Comparison of ENCODE assay signal across 19 cellular contexts in the genomic region with DNA sequence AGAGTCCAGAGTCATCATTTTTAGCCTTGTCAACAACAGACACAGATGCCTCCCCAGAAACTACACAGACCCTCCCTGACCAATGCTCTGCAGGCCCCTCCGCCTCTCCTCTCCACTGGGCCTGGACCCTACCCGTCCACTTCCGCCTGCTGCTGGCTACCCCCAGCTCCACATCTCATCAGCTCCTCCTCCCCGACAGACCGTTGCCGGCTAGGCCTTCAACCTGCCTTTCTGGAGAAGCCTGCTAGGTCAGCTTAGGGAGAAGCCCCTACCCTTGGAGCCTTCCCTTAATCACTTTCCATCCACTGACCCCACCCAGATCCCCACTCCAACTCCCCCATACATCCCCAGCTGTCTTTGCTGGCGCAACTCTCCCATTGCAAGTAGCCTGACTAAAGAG. TPM values are rescaled to one million over a fixed set of nuclear protein-coding genes. Genes with fewer than 3 reads are reported as not detected.
A peak's percentile ranks its signal among the peaks of the same experiment; 100 is the strongest.
DNase-seq lines count a peak whose midpoint lies in the region; ATAC-seq, FAIRE-seq and TF ChIP-seq lines count a peak whose summit lies in the region.
"Had no signal": no experiment of that assay in that cellular context is flagged by ENCODE, and none has a peak within 500 bp of the region (broad histone marks: within the 10 kb centered on the region; RNA-seq: fewer than 3 reads in every experiment).

No MANE protein-coding gene starts in this region.

- WGBS in HepG2 (ENCODE audit: low lambda C conversion rate): 85% methylated on average over 7 of the region's 7 CpGs
- 60% methylated on average over 6 of the region's 7 CpGs for WGBS in right lobe of liver (ENCODE audit: insufficient coverage, low coverage, low lambda C conversion rate, missing lambda C conversion rate)
- WGBS in aorta, 2 donors: 45 to 48% methylated on average over 7 of the region's 7 CpGs

- no peak overlapping the region for H3K9ac ChIP-seq in HepG2 (ENCODE audit: insufficient read depth, low read depth, low read length)

- CTCF ChIA-PET in HepG2 (lab: Yijun Ruan, JAX; ENCODE audit: low intra/inter-chr PET ratio, low total read pairs): no interaction called here
- CTCF ChIA-PET in naive thymus-derived CD4-positive, alpha-beta T cell (lab: Charles Lee): no interaction called here

- H3K4me1 Mint-ChIP-seq in activated naive CD8-positive, alpha-beta T cell treated with anti-CD3 and anti-CD28 coated beads, Interleukin-2, amount 50 U/mL, for 24 hours: peaks cover 9% of the 10 kb centered on the region
- peaks cover 8 to 33% (median 24%) of the 10 kb centered on the region in 7 donors for H3K4me1 Mint-ChIP-seq in naive thymus-derived CD4-positive, alpha-beta T cell

- H3K9me3 ChIP-seq in HepG2 (ENCODE audit: low read length) (no peaks in the 10 kb centered on the region), right lobe of liver (no peaks in the 10 kb centered on the region), aorta (ENCODE audit: control insufficient read depth, low read length) (no peaks in the 10 kb centered on the region)
- no peaks in the 10 kb centered on the region for H3K9me3 ChIP-seq in naive thymus-derived CD4-positive, alpha-beta T cell (ENCODE audit: control insufficient read depth in 2 of 3, low read length in 3 of 3)
- H3K9me3 ChIP-seq: mucosa of descending colon, Peyer's patch, psoas muscle had no signal

- no TSS peak for BruUV-seq in HepG2 (replicated peaks; lab: Mats Ljungman, UMichigan)

- TF ChIP-seq RAD21 in HepG2 (CRISPR knock-in tag; IDR thresholded peaks at IDR 0.05): no peak

- TF ChIP-seq EP300 in HepG2 (IDR thresholded peaks at IDR 0.05; ENCODE audit: low read depth in 2 of 2, low read length in 2 of 2): no peak
- TF ChIP-seq EP300 in HepG2 (CRISPR knock-in tag; IDR thresholded peaks at IDR 0.05; ENCODE audit: borderline replicate concordance): no peak

- H3K79me2 ChIP-seq in HepG2 (ENCODE audit: insufficient read depth, low read length): no peaks in the 10 kb centered on the region

- no peak overlapping the region for H3K4me2 ChIP-seq in HepG2 (ENCODE audit: low read depth, low read length)

- no peak overlapping the region for H3K27ac Mint-ChIP-seq in activated naive CD8-positive, alpha-beta T cell treated with anti-CD3 and anti-CD28 coated beads, Interleukin-2, amount 50 U/mL, for 24 hours
- peak overlapping the region in 3 of 9 donors; percentile 24 to 37 (median 34) for H3K27ac Mint-ChIP-seq in naive thymus-derived CD4-positive, alpha-beta T cell
- H3K27ac Mint-ChIP-seq: activated B cell treated with CpG ODN at 0.5 μM for 24 hours had no signal

- H3K9me3 Mint-ChIP-seq in activated naive CD8-positive, alpha-beta T cell treated with anti-CD3 and anti-CD28 coated beads, Interleukin-2, amount 50 U/mL, for 24 hours: no peaks in the 10 kb centered on the region
- peaks cover 0 to 2% (median 0%) of the 10 kb centered on the region in 11 donors for H3K9me3 Mint-ChIP-seq in naive thymus-derived CD4-positive, alpha-beta T cell
- H3K9me3 Mint-ChIP-seq: activated B cell treated with CpG ODN at 0.5 μM for 24 hours had no signal

- FAIRE-seq in HepG2 (lab: Jason Lieb, UNC): no peak
- FAIRE-seq: colon had no signal

- DNase-seq in HepG2 (ENCODE audit: low spot score): no peak
- no peak for DNase-seq in right lobe of liver
- no peak for DNase-seq in activated naive CD8-positive, alpha-beta T cell treated with anti-CD3 and anti-CD28 coated beads, Interleukin-2, amount 50 U/mL, for 24 hours
- no peak for DNase-seq in naive thymus-derived CD4-positive, alpha-beta T cell
- peak in 1 of 2 donors; percentile 51 for DNase-seq in aorta
- no peak for DNase-seq in germinal center (ENCODE audit: low spot score)
- DNase-seq in NCI-H1105 treated with DMSO at 0.1 percent for 48 hours (lab: John Stamatoyannopoulos, UW): no peak
- DNase-seq: activated B cell treated with CpG ODN at 0.5 μM for 24 hours; activated CD8-positive, alpha-beta memory T cell treated with anti-CD3 and anti-CD28 coated beads, Interleukin-2, amount 50 U/mL, for 48 hours; DMS 273 treated with DMSO at 0.1 percent for 48 hours; HCEC 1CT; kidney glomerular epithelial cell; mucosa of descending colon; NCI-H774; Peyer's patch; psoas muscle had no signal

- ATAC-seq in HepG2 (no peak), right lobe of liver (no peak), aorta (ENCODE audit: low FRiP score) (peak; percentile 20), HG02610 (IDR thresholded peaks at IDR 0.05; ENCODE audit: unreplicated experiment) (no peak)
- ATAC-seq in activated naive CD8-positive, alpha-beta T cell treated with anti-CD3 and anti-CD28 coated beads, Interleukin-2, amount 50 U/mL, for 24 hours: no peak
- no peak for ATAC-seq in naive thymus-derived CD4-positive, alpha-beta T cell

- H3K36me3 Mint-ChIP-seq in activated naive CD8-positive, alpha-beta T cell treated with anti-CD3 and anti-CD28 coated beads, Interleukin-2, amount 50 U/mL, for 24 hours (ENCODE audit: low read depth): no peaks in the 10 kb centered on the region
- peaks cover 0 to 9% (median 0%) of the 10 kb centered on the region in 5 donors for H3K36me3 Mint-ChIP-seq in naive thymus-derived CD4-positive, alpha-beta T cell

- TF ChIP-seq POLR2A in HepG2 (IDR thresholded peaks at IDR 0.05; ENCODE audit: insufficient read depth in 1 of 2, low read depth in 2 of 2, low read length in 2 of 2) (no peak), right lobe of liver (IDR thresholded peaks at IDR 0.05) (no peak)

- H4K20me1 ChIP-seq in HepG2 (ENCODE audit: insufficient read depth, low read length): no peaks in the 10 kb centered on the region

- H2AFZ ChIP-seq in HepG2 (ENCODE audit: low read length): no peak overlapping the region

- TF ChIP-seq CTCF in HepG2 (CRISPR knock-in tag; IDR thresholded peaks at IDR 0.05) (no peak), right lobe of liver (IDR thresholded peaks at IDR 0.05) (no peak)

- H3K4me3 ChIP-seq in HepG2 (replicated peaks in 1 of 3; ENCODE audit: insufficient read depth in 1 of 3, low read depth in 2 of 3, low read length in 3 of 3) (no peak overlapping the region), right lobe of liver (no peak overlapping the region), aorta (ENCODE audit: low read length in 2 of 2) (no peak overlapping the region)
- H3K4me3 ChIP-seq in naive thymus-derived CD4-positive, alpha-beta T cell (ENCODE audit: low read length): no peak overlapping the region
- H3K4me3 ChIP-seq: mucosa of descending colon had no signal

- H3K4me1 ChIP-seq in HepG2 (ENCODE audit: insufficient read depth, low read length) (peaks cover 28% of the 10 kb centered on the region), right lobe of liver (peaks cover 0 to 7% (median 0%) of the 10 kb centered on the region in 4 donors), aorta (ENCODE audit: control insufficient read depth in 1 of 2, insufficient read depth in 2 of 2, low read length in 2 of 2) (no peaks in the 10 kb centered on the region)
- H3K4me1 ChIP-seq in naive thymus-derived CD4-positive, alpha-beta T cell (ENCODE audit: control insufficient read depth in 2 of 2, insufficient read depth in 2 of 2, low read length in 2 of 2): peaks cover 5 to 15% of the 10 kb centered on the region in 2 donors

- peaks cover 25% of the 10 kb centered on the region for H3K27me3 Mint-ChIP-seq in activated naive CD8-positive, alpha-beta T cell treated with anti-CD3 and anti-CD28 coated beads, Interleukin-2, amount 50 U/mL, for 24 hours
- H3K27me3 Mint-ChIP-seq in naive thymus-derived CD4-positive, alpha-beta T cell: peaks cover 0 to 44% (median 6%) of the 10 kb centered on the region in 5 donors

- in situ Hi-C loops in HepG2 (cut with HindIII; ENCODE audit: extremely low pct_ligation_motif_present, low pct_unique_long_range_greater_than_20kb): no loop called here

- peaks cover 0 to 6% of the 10 kb centered on the region in 2 experiments; a peak in 2 of 5 replicates for H3K27me3 ChIP-seq in HepG2 (ENCODE audit: control insufficient read depth in 1 of 2, insufficient read depth in 2 of 2, low read length in 2 of 2)
- no peaks in the 10 kb centered on the region for H3K27me3 ChIP-seq in right lobe of liver
- H3K27me3 ChIP-seq in naive thymus-derived CD4-positive, alpha-beta T cell (ENCODE audit: control insufficient read depth in 2 of 2, insufficient read depth in 2 of 2, low read length in 2 of 2): no peaks in the 10 kb centered on the region
- H3K27me3 ChIP-seq in aorta (ENCODE audit: control insufficient read depth in 1 of 2, insufficient read depth in 2 of 2, low read length in 1 of 2): no peaks in the 10 kb centered on the region

- H3K36me3 ChIP-seq in HepG2 (replicated peaks in 1 of 2; ENCODE audit: control insufficient read depth in 1 of 2, insufficient read depth in 2 of 2, low read length in 2 of 2): no peaks in the 10 kb centered on the region
- no peaks in the 10 kb centered on the region for H3K36me3 ChIP-seq in right lobe of liver
- no peaks in the 10 kb centered on the region for H3K36me3 ChIP-seq in naive thymus-derived CD4-positive, alpha-beta T cell (ENCODE audit: control insufficient read depth in 2 of 3, insufficient read depth in 3 of 3, low read length in 3 of 3)
- H3K36me3 ChIP-seq in aorta (ENCODE audit: control insufficient read depth in 1 of 2, insufficient read depth in 2 of 2, low read length in 1 of 2): no peaks in the 10 kb centered on the region
- H3K36me3 ChIP-seq: Peyer's patch had no signal

- peak overlapping the region; percentile 59 for H3K4me3 Mint-ChIP-seq in activated naive CD8-positive, alpha-beta T cell treated with anti-CD3 and anti-CD28 coated beads, Interleukin-2, amount 50 U/mL, for 24 hours
- H3K4me3 Mint-ChIP-seq in naive thymus-derived CD4-positive, alpha-beta T cell: peak overlapping the region in 7 of 10 donors; percentile 73 to 89 (median 80)
- H3K4me3 Mint-ChIP-seq: activated B cell treated with CpG ODN at 0.5 μM for 24 hours had no signal

- intact Hi-C loops in HepG2 (cut with micrococcal nuclease; ENCODE audit: unreplicated experiment): no loop called here
- intact Hi-C loops in right lobe of liver (cut with DNase I): no loop called here
- intact Hi-C loops in naive thymus-derived CD4-positive, alpha-beta T cell (cut with micrococcal nuclease): no loop called here
- intact Hi-C loops in aorta (cut with DNase I): no loop called here

- H3K27ac ChIP-seq in HepG2 (ENCODE audit: extremely low read length, insufficient read depth, low read length) (no peak overlapping the region), right lobe of liver (no peak overlapping the region), aorta (ENCODE audit: low read depth in 1 of 2, low read length in 2 of 2) (no peak overlapping the region)
- no peak overlapping the region for H3K27ac ChIP-seq in naive thymus-derived CD4-positive, alpha-beta T cell (ENCODE audit: low read depth, low read length)
- H3K27ac ChIP-seq: Peyer's patch, psoas muscle had no signal

- POLR2A ChIA-PET in HepG2 (lab: Yijun Ruan, JAX): no interaction called here
- POLR2A ChIA-PET in naive thymus-derived CD4-positive, alpha-beta T cell (lab: Charles Lee): interaction anchor here (1.7 kb wide), 1 partner anchor 8 kb away, joined by 7 read pairs; a partner anchor contains a TSS

RNA-seq across cellular contexts. Expression of a gene that starts 1.4 kb away (rescaled TPM):
- total RNA-seq in HepG2 (2016; rRNA removed; fragmentation: Illumina TruSeq; extraction: Trizol) (0.64 TPM in 1 of 2 replicates, not detected in the other), right lobe of liver (not detected), aorta (1 to 10 TPM in 1 of 2 donors, under 1 TPM in 1; 0.62 to 2.5 TPM)
- not detected in 2 replicates for total RNA-seq in HepG2 (2016; cell fraction: cytosol; rRNA removed; fragmentation: Illumina TruSeq; extraction: Trizol; ENCODE audit: low read depth)
- total RNA-seq in HepG2 (2016; cell fraction: insoluble cytoplasmic fraction; rRNA removed; fragmentation: Illumina TruSeq; extraction: Trizol): 0.10 and 0.45 TPM in 2 replicates
- not detected in 2 replicates for total RNA-seq in HepG2 (2016; cell fraction: membrane; rRNA removed; fragmentation: Illumina TruSeq; extraction: Trizol)
- total RNA-seq in HepG2 (2016; cell fraction: nucleus; rRNA removed; fragmentation: Illumina TruSeq; extraction: Trizol): 0.72 and 0.81 TPM in 2 replicates
- polyA plus RNA-seq in HepG2 (2011; rRNA removed) (0.22 and 0.32 TPM in 2 replicates), aorta (not detected)
- polyA plus RNA-seq in HepG2 (2011; cell fraction: cytosol; rRNA removed): 0.10 and 0.11 TPM in 2 replicates
- polyA plus RNA-seq in HepG2 (2011; cell fraction: nucleus; rRNA removed): 1.6 and 1.9 TPM in 2 replicates
- polyA plus RNA-seq in HepG2 (2012): 0.24 and 0.27 TPM in 2 replicates
- polyA plus RNA-seq in HepG2 (2016; cell fraction: cytosol; fragmentation: Illumina TruSeq; extraction: Trizol; ENCODE audit: low read depth): not detected in 2 replicates
- 0.14 and 0.22 TPM in 2 replicates for polyA plus RNA-seq in HepG2 (2016; cell fraction: insoluble cytoplasmic fraction; fragmentation: Illumina TruSeq; extraction: Trizol; ENCODE audit: low read depth)
- polyA plus RNA-seq in HepG2 (2016; cell fraction: membrane; fragmentation: Illumina TruSeq; extraction: Trizol; ENCODE audit: low read depth): not detected in 2 replicates
- polyA plus RNA-seq in HepG2 (2016; cell fraction: nucleus; fragmentation: Illumina TruSeq; extraction: Trizol; ENCODE audit: insufficient read depth, low read depth): 1.2 and 1.4 TPM in 2 replicates
- polyA minus RNA-seq in HepG2 (2011; rRNA and poly(A)+ RNA removed; ENCODE audit: low replicate concordance): 0.58 TPM in 1 of 2 replicates, not detected in the other
- polyA minus RNA-seq in HepG2 (2011; cell fraction: cytosol; rRNA and poly(A)+ RNA removed): not detected in 2 replicates
- 0.64 and 0.75 TPM in 2 replicates for polyA minus RNA-seq in HepG2 (2011; cell fraction: nucleus; rRNA and poly(A)+ RNA removed)
- total RNA-seq in naive thymus-derived CD4-positive, alpha-beta T cell: 1 to 10 TPM in 3 of 5 experiments, under 1 TPM in 2; 0.92 to 2.5 (median 1.8) TPM
- polyA plus RNA-seq in naive thymus-derived CD4-positive, alpha-beta T cell: under 1 TPM; 0.18 to 0.44 TPM
- total RNA-seq: activated B cell treated with CpG ODN at 0.5 μM for 24 hours, psoas muscle, subcutaneous adipose tissue had no signal

RNA-seq across cellular contexts. Expression of a gene that starts 8.6 kb away (rescaled TPM):
- 9.7 and 16.1 TPM in 2 replicates for total RNA-seq in HepG2 (2016; rRNA removed; fragmentation: Illumina TruSeq; extraction: Trizol)
- total RNA-seq in HepG2 (2016; cell fraction: cytosol; rRNA removed; fragmentation: Illumina TruSeq; extraction: Trizol; ENCODE audit: low read depth): 8.8 and 9.6 TPM in 2 replicates
- total RNA-seq in HepG2 (2016; cell fraction: insoluble cytoplasmic fraction; rRNA removed; fragmentation: Illumina TruSeq; extraction: Trizol): 10.0 and 15.4 TPM in 2 replicates
- 12.1 and 13.4 TPM in 2 replicates for total RNA-seq in HepG2 (2016; cell fraction: membrane; rRNA removed; fragmentation: Illumina TruSeq; extraction: Trizol)
- total RNA-seq in HepG2 (2016; cell fraction: nucleus; rRNA removed; fragmentation: Illumina TruSeq; extraction: Trizol): 16.6 and 19.2 TPM in 2 replicates
- polyA plus RNA-seq in HepG2 (2011; rRNA removed): 6.3 and 8.8 TPM in 2 replicates
- polyA plus RNA-seq in HepG2 (2011; cell fraction: cytosol; rRNA removed): 4.7 and 6.1 TPM in 2 replicates
- polyA plus RNA-seq in HepG2 (2011; cell fraction: nucleus; rRNA removed): 33.2 and 33.5 TPM in 2 replicates
- 7.8 and 13.4 TPM in 2 replicates for polyA plus RNA-seq in HepG2 (2012)
- 1.3 and 1.5 TPM in 2 replicates for polyA plus RNA-seq in HepG2 (2016; cell fraction: cytosol; fragmentation: Illumina TruSeq; extraction: Trizol; ENCODE audit: low read depth)
- 9.6 and 11.4 TPM in 2 replicates for polyA plus RNA-seq in HepG2 (2016; cell fraction: insoluble cytoplasmic fraction; fragmentation: Illumina TruSeq; extraction: Trizol; ENCODE audit: low read depth)
- polyA plus RNA-seq in HepG2 (2016; cell fraction: membrane; fragmentation: Illumina TruSeq; extraction: Trizol; ENCODE audit: low read depth): 2.2 and 2.7 TPM in 2 replicates
- 33.8 and 38.7 TPM in 2 replicates for polyA plus RNA-seq in HepG2 (2016; cell fraction: nucleus; fragmentation: Illumina TruSeq; extraction: Trizol; ENCODE audit: insufficient read depth, low read depth)
- polyA minus RNA-seq in HepG2 (2011; rRNA and poly(A)+ RNA removed; ENCODE audit: low replicate concordance): 19.6 and 39.2 TPM in 2 replicates
- 6.6 and 7.0 TPM in 2 replicates for polyA minus RNA-seq in HepG2 (2011; cell fraction: cytosol; rRNA and poly(A)+ RNA removed)
- 17.0 and 20.8 TPM in 2 replicates for polyA minus RNA-seq in HepG2 (2011; cell fraction: nucleus; rRNA and poly(A)+ RNA removed)
- 1 to 10 TPM; 5.2 to 8.3 (median 7.1) TPM for total RNA-seq in right lobe of liver
- 10 to 100 TPM; 36.0 to 64.9 (median 48.2) TPM for total RNA-seq in naive thymus-derived CD4-positive, alpha-beta T cell
- polyA plus RNA-seq in naive thymus-derived CD4-positive, alpha-beta T cell: 10 to 100 TPM; 11.8 to 22.4 TPM
- 10 to 100 TPM; 16.2 to 20.3 TPM for total RNA-seq in aorta
- polyA plus RNA-seq in aorta: 10 to 100 TPM in 1 of 2 donors, 1 to 10 TPM in 1; 5.8 to 12.2 TPM
